ENCODE assay signal across 12 cellular contexts in the genomic region with DNA sequence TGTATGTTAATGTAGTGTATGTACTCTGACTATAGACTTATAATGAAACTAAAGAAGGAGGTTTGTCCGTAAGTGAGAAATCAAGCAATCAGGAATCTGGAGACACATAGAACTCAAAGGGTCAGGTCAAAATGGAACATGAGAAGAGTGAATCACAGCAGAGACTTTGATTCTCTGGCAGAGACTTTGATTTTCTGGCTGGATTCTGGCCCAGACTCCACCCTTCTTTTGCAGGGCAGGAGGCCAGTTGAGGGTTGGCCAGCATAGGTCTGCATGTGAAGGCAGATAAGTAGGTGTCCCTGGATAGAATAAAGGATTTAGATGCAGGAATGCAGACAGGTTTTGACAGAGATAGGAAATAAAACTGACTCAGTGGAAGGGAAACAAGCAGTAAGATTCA. TPM values are rescaled to one million over a fixed set of nuclear protein-coding genes. Genes with fewer than 3 reads are reported as not detected.
A peak's percentile ranks its signal among the peaks of the same experiment; 100 is the strongest.
DNase-seq lines count a peak whose midpoint lies in the region; ATAC-seq lines count a peak whose summit lies in the region.
"Had no signal": no experiment of that assay in that cellular context is flagged by ENCODE, and none has a peak within 500 bp of the region (broad histone marks: within the 10 kb centered on the region; RNA-seq: fewer than 3 reads in every experiment).

No MANE protein-coding gene starts in this region.

- no peak overlapping the region for H3K4me3 Mint-ChIP-seq in naive thymus-derived CD8-positive, alpha-beta T cell

- H3K27me3 Mint-ChIP-seq in naive thymus-derived CD8-positive, alpha-beta T cell: peaks cover 0 to 15% (median 3%) of the 10 kb centered on the region in 5 donors

- no peaks in the 10 kb centered on the region for H3K36me3 Mint-ChIP-seq in naive thymus-derived CD8-positive, alpha-beta T cell

- POLR2A ChIA-PET in naive thymus-derived CD8-positive, alpha-beta T cell (lab: Charles Lee): no interaction called here

- no peaks in the 10 kb centered on the region for H3K4me1 Mint-ChIP-seq in naive thymus-derived CD8-positive, alpha-beta T cell

- intact Hi-C loops in Right ventricle myocardium superior (cut with DNase I) (no loop called here), cardiac septum (cut with DNase I) (loop anchor here (5.0 kb wide), 1 partner anchor 63 kb away; no protein-coding TSS in a partner anchor)

- ATAC-seq in Right ventricle myocardium superior (ENCODE audit: poor library complexity) (peak; percentile 94), left lobe of liver (peak; percentile 88), GM19395 (IDR thresholded peaks at IDR 0.05; ENCODE audit: unreplicated experiment) (no peak)
- ATAC-seq in naive thymus-derived CD8-positive, alpha-beta T cell: no peak

- H3K27ac Mint-ChIP-seq in naive thymus-derived CD8-positive, alpha-beta T cell: no peak overlapping the region

- DNase-seq in Right ventricle myocardium superior (peak; percentile 65), cardiac septum (ENCODE audit: low spot score) (no peak), dedifferentiated amniotic fluid mesenchymal stem cell (ENCODE audit: extremely low spot score) (peak; percentile 20), left lobe of liver (ENCODE audit: low spot score) (peak; percentile 89), NCI-H510A treated with DMSO at 0.1 percent for 48 hours (lab: John Stamatoyannopoulos, UW) (no peak), NCI-H2081 (lab: John Stamatoyannopoulos, UW) (no peak)
- DNase-seq in naive thymus-derived CD8-positive, alpha-beta T cell: no peak
- DNase-seq: ACHN; activated CD8-positive, alpha-beta memory T cell treated with anti-CD3 and anti-CD28 coated beads, Interleukin-2, amount 50 U/mL, for 4 hours; NCI-H1048; NCI-H524 had no signal

- no peaks in the 10 kb centered on the region for H3K9me3 Mint-ChIP-seq in naive thymus-derived CD8-positive, alpha-beta T cell

RNA-seq across cellular contexts. Expression of a gene that starts 11.0 kb away (rescaled TPM):
- total RNA-seq in Right ventricle myocardium superior (7.9 TPM), cardiac septum (10.6 TPM), left lobe of liver (4.6 TPM)
- not detected for total RNA-seq in naive thymus-derived CD8-positive, alpha-beta T cell
- not detected for polyA plus RNA-seq in naive thymus-derived CD8-positive, alpha-beta T cell

Comparison
In these comparisons a context has a peak if more than half of its experiments do, and no peak if none do; other contexts are left out.
1. DNase-seq: peak in Right ventricle myocardium superior (single experiment), dedifferentiated amniotic fluid mesenchymal stem cell (single experiment) and left lobe of liver (single experiment); none in cardiac septum (single experiment), naive thymus-derived CD8-positive, alpha-beta T cell (0 of 10), NCI-H510A treated with DMSO at 0.1 percent for 48 hours (single experiment) and NCI-H2081 (0 of 2).
2. ATAC-seq: peak in Right ventricle myocardium superior (single experiment) and left lobe of liver (single experiment); none in GM19395 (single experiment) and naive thymus-derived CD8-positive, alpha-beta T cell (0 of 2).